In the genomic region with DNA sequence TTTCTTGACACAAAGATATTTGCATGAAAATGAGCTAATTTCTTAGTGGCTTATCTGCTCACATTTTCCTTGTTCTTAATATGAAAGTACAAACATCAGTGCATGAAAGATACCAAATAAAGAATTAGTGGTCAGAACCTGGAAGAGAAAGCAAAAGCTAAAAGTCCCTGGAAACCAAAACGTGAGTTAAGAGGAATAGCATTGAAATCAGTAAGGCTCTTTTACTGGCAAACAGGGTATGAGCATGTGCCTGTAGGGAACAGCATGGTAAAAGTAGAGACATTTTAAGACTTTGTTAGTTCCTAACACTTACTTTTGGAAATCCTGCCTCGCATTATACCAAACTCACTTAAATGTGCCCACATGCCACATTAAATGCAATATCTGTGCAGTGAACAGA, we compare ENCODE assay signal across 16 cellular contexts.
"Had no signal": no experiment of that assay in that cellular context is flagged by ENCODE, and none has a peak within 500 bp of the region (broad histone marks: within the 10 kb centered on the region; RNA-seq: fewer than 3 reads in every experiment).

No MANE protein-coding gene starts in this region.

- H3K36me3 ChIP-seq: esophagus muscularis mucosa, sigmoid colon, upper lobe of right lung had no signal

- FAIRE-seq: bronchial epithelial cell, TTC549 had no signal

- H3K9me3 ChIP-seq: esophagus muscularis mucosa, upper lobe of right lung had no signal

- H3K4me3 ChIP-seq: esophagus muscularis mucosa, hepatocyte, sigmoid colon, upper lobe of right lung had no signal

- H3K4me2 ChIP-seq: hepatocyte had no signal

- H3K27ac ChIP-seq: esophagus muscularis mucosa, foreskin keratinocyte, hepatocyte, sigmoid colon, upper lobe of right lung had no signal

- DNase-seq: activated CD4-positive, alpha-beta memory T cell treated with anti-CD3 and anti-CD28 coated beads, Interleukin-2, amount 10 ng/mL, durations not matched to agents 7 days and 5 days; activated CD4-positive, alpha-beta T cell treated with anti-CD3 and anti-CD28 coated beads for 36 hours; activated CD8-positive, alpha-beta memory T cell treated with anti-CD3 and anti-CD28 coated beads, Interleukin-2, amount 10 ng/mL, durations not matched to agents 7 days and 5 days; activated naive CD8-positive, alpha-beta T cell treated with anti-CD3 and anti-CD28 coated beads for 36 hours; effector CD8-positive, alpha-beta T cell; foreskin keratinocyte; sigmoid colon; stimulated activated CD4-positive, alpha-beta T cell treated with anti-CD3 and anti-CD28 coated beads, Interleukin-4, amount 100 ng/mL, for 24 hours; upper lobe of right lung had no signal

- H3K4me1 ChIP-seq: esophagus muscularis mucosa, sigmoid colon, upper lobe of right lung had no signal

- ATAC-seq: activated CD4-positive, alpha-beta T cell treated with anti-CD3 and anti-CD28 coated beads for 36 hours; activated CD8-positive, alpha-beta memory T cell treated with anti-CD3 and anti-CD28 coated beads, Interleukin-2, amount 10 ng/mL, durations not matched to agents 7 days and 5 days; foreskin keratinocyte; natural killer cell treated with Interleukin-12 subunit alpha and Interleukin-12 subunit beta and Interleukin-15 and Interleukin-18, amount 100 ng/mL, for 72 hours; stimulated activated effector memory CD8-positive, alpha-beta T cell treated with anti-CD3 and anti-CD28 coated beads, Interleukin-12 subunit alpha, Interleukin-12 subunit beta, amount 100 ng/mL, for 72 hours; upper lobe of right lung; WTC11 had no signal

- H2AFZ ChIP-seq: hepatocyte had no signal

- H3K27me3 ChIP-seq: esophagus muscularis mucosa, hepatocyte, sigmoid colon, upper lobe of right lung had no signal

- H3K79me2 ChIP-seq: hepatocyte had no signal
